ENCODE assay signal across 8 cellular contexts in genomic region chr11:67648140-67648795, GRCh38. TPM values are rescaled to one million over a fixed set of nuclear protein-coding genes. Genes with fewer than 3 reads are reported as not detected.
DNase-seq lines count a peak whose midpoint lies in the region; ATAC-seq and TF ChIP-seq lines count a peak whose summit lies in the region.

No MANE protein-coding gene starts in this region.

- WGBS in gastroesophageal sphincter (ENCODE audit: low coverage in 1 of 2), 2 donors, result 60 to 80% methylated on average over 2 to 4 of the region's 12 CpGs

- TF ChIP-seq CTCF in gastroesophageal sphincter (IDR thresholded peaks at IDR 0.05), result no peak

- peaks cover 76% of the 10 kb centered on the region for H3K27me3 ChIP-seq in gastroesophageal sphincter

- H3K27ac ChIP-seq in gastroesophageal sphincter, result no peak overlapping the region

- TF ChIP-seq POLR2A in gastroesophageal sphincter (IDR thresholded peaks at IDR 0.05), result no peak

- no peak overlapping the region for H3K4me3 ChIP-seq in gastroesophageal sphincter

- no peaks in the 10 kb centered on the region for H3K36me3 ChIP-seq in gastroesophageal sphincter

- no peaks in the 10 kb centered on the region for H3K9me3 ChIP-seq in gastroesophageal sphincter

- H3K4me1 ChIP-seq in gastroesophageal sphincter, result no peaks in the 10 kb centered on the region

- TF ChIP-seq EP300 in gastroesophageal sphincter (IDR thresholded peaks at IDR 0.05), result no peak

- ATAC-seq in HG03280 (IDR thresholded peaks at IDR 0.05; ENCODE audit: unreplicated experiment) (peak; percentile 60), GM19035 (IDR thresholded peaks at IDR 0.05; ENCODE audit: unreplicated experiment) (no peak), gastroesophageal sphincter (no peak)

- DNase-seq in SHP77 (lab: John Stamatoyannopoulos, UW) (peak; percentile 52 to 87), SHP77 treated with DMSO at 0.1 percent for 48 hours (lab: John Stamatoyannopoulos, UW) (no peak), T follicular helper cell (ENCODE audit: low read depth) (peak; percentile 38), dermis blood vessel endothelial cell (peak; percentile 38)
- DNase-seq in stimulated activated CD8-positive, alpha-beta memory T cell treated with anti-CD3 and anti-CD28 coated beads, Interleukin-15, amount 100 ng/mL, for 48 hours (ENCODE audit: low read depth in 2 of 2), result peak; percentile 33 to 49

RNA-seq across cellular contexts. Expression of gene ACY3, which starts 2.3 kb away (rescaled TPM):
- total RNA-seq in dermis blood vessel endothelial cell, result not detected in 2 replicates
- not detected for total RNA-seq in gastroesophageal sphincter

RNA-seq across cellular contexts. Expression of gene TBX10, which starts 8.7 kb away (rescaled TPM):
- total RNA-seq in dermis blood vessel endothelial cell (not detected in 2 replicates), gastroesophageal sphincter (not detected)

RNA-seq across cellular contexts. Expression of gene NUDT8, which starts 18.5 kb away (rescaled TPM):
- total RNA-seq in dermis blood vessel endothelial cell, result 10.7 and 13.0 TPM in 2 replicates
- total RNA-seq in gastroesophageal sphincter, result 10 to 100 TPM in 1 of 4 donors, 1 to 10 TPM in 3; 2.4 to 18.5 (median 4.6) TPM

RNA-seq across cellular contexts. Expression of gene ALDH3B2, which starts 26.2 kb away (rescaled TPM):
- total RNA-seq in dermis blood vessel endothelial cell (not detected in 2 replicates), gastroesophageal sphincter (1 to 10 TPM in 1 of 4 donors, not detected in 3; 3.4 TPM)

RNA-seq across cellular contexts. Expression of gene NDUFV1, which starts 41.5 kb away (rescaled TPM):
- total RNA-seq in dermis blood vessel endothelial cell (166 and 175 TPM in 2 replicates), gastroesophageal sphincter (100 to 1,000 TPM; 154 to 249 (median 180) TPM)
